Comparison of ENCODE assay signal across 8 cellular contexts in genomic region chr19:46728693-46729339, GRCh38. TPM values are rescaled to one million over a fixed set of nuclear protein-coding genes. Genes with fewer than 3 reads are reported as not detected.
DNase-seq lines count a peak whose midpoint lies in the region; ATAC-seq, FAIRE-seq and TF ChIP-seq lines count a peak whose summit lies in the region.

No MANE protein-coding gene starts in this region.

- peaks cover 0 to 61% (median 5%) of the 10 kb centered on the region in 3 donors for H3K4me1 ChIP-seq in gastroesophageal sphincter

- peak in 3 of 4 experiments; percentile 88 to 96 (median 92) for TF ChIP-seq CTCF in gastroesophageal sphincter (IDR thresholded peaks at IDR 0.05)
- TF ChIP-seq CTCF in progenitor cell of endocrine pancreas (IDR thresholded peaks at IDR 0.05; ENCODE audit: unreplicated experiment), result peak; percentile 83

- WGBS in gastroesophageal sphincter (ENCODE audit: low coverage in 1 of 2), 2 donors, result 44 to 60% methylated on average over 4 to 7 of the region's 20 CpGs

- no peaks in the 10 kb centered on the region for H3K9me3 Mint-ChIP-seq in progenitor cell of endocrine pancreas (ENCODE audit: low read depth)

- TF ChIP-seq EP300 in gastroesophageal sphincter (IDR thresholded peaks at IDR 0.05), result no peak

- no peak for TF ChIP-seq POLR2A in gastroesophageal sphincter (IDR thresholded peaks at IDR 0.05)

- H3K27me3 ChIP-seq in gastroesophageal sphincter, result no peaks in the 10 kb centered on the region

- no peak overlapping the region for H3K4me3 ChIP-seq in gastroesophageal sphincter

- DNase-seq in ACHN (peak; percentile 39), RPMI8226 (peak; percentile 67), activated gamma-delta T cell (lab: John Stamatoyannopoulos, UW) (peak; percentile 60), progenitor cell of endocrine pancreas (ENCODE audit: low spot score, unreplicated experiment) (peak; percentile 60), urothelium cell line (ENCODE audit: low spot score) (peak; percentile 78)

- FAIRE-seq in urothelium cell line (lab: Jason Lieb, UNC), result peak; percentile 37

- peak overlapping the region in 3 of 4 donors; percentile 49 to 65 (median 62) for H3K27ac ChIP-seq in gastroesophageal sphincter

- H3K36me3 ChIP-seq in gastroesophageal sphincter, result peaks cover 0 to 100% of the 10 kb centered on the region in 2 donors

- ATAC-seq in GM19455 (IDR thresholded peaks at IDR 0.05; ENCODE audit: unreplicated experiment) (peak; percentile 56), gastroesophageal sphincter (peak; percentile 73), HG03460 (IDR thresholded peaks at IDR 0.05; ENCODE audit: unreplicated experiment) (no peak)

- in situ Hi-C loops in ACHN (cut with HindIII; ENCODE audit: low pct_ligation_motif_present, low pct_unique_long_range_greater_than_20kb, low sequenced_read_pairs), result no loop called here

- H3K27me3 Mint-ChIP-seq in progenitor cell of endocrine pancreas, result no peaks in the 10 kb centered on the region

- H3K9me3 ChIP-seq in gastroesophageal sphincter, result no peaks in the 10 kb centered on the region

- no peaks in the 10 kb centered on the region for H3K4me1 Mint-ChIP-seq in progenitor cell of endocrine pancreas (ENCODE audit: low read depth)

- no peak overlapping the region for H3K4me3 Mint-ChIP-seq in progenitor cell of endocrine pancreas (ENCODE audit: low read depth)

- H3K27ac Mint-ChIP-seq in progenitor cell of endocrine pancreas, result peak overlapping the region; percentile 71

- H3K36me3 Mint-ChIP-seq in progenitor cell of endocrine pancreas (ENCODE audit: insufficient read depth), result peaks cover 18% of the 10 kb centered on the region

RNA-seq across cellular contexts. Expression of gene PRKD2, which starts 11.9 kb away (rescaled TPM):
- 10 to 100 TPM; 15.2 to 33.6 (median 19.7) TPM for total RNA-seq in gastroesophageal sphincter
- total RNA-seq in progenitor cell of endocrine pancreas, result 69.3 and 74.9 TPM in 2 replicates

RNA-seq across cellular contexts. Expression of gene FKRP, which starts 17.0 kb away (rescaled TPM):
- total RNA-seq in gastroesophageal sphincter (10 to 100 TPM; 18.7 to 22.5 (median 20.3) TPM), progenitor cell of endocrine pancreas (42.9 and 44.1 TPM in 2 replicates)

RNA-seq across cellular contexts. Expression of gene STRN4, which starts 17.4 kb away (rescaled TPM):
- total RNA-seq in gastroesophageal sphincter (100 to 1,000 TPM in 1 of 4 donors, 10 to 100 TPM in 3; 64.6 to 109 (median 90.4) TPM), progenitor cell of endocrine pancreas (115 and 117 TPM in 2 replicates)

RNA-seq across cellular contexts. Expression of gene SLC1A5, which starts 59.6 kb away (rescaled TPM):
- total RNA-seq in gastroesophageal sphincter (10 to 100 TPM; 16.2 to 56.7 (median 38.8) TPM), progenitor cell of endocrine pancreas (24.2 and 33.5 TPM in 2 replicates)
